15 cellular contexts compared by ENCODE assay signal in genomic region chr5:164345173-164345572, GRCh38.
A peak's percentile ranks its signal among the peaks of the same experiment; 100 is the strongest.
DNase-seq lines count a peak whose midpoint lies in the region; FAIRE-seq and TF ChIP-seq lines count a peak whose summit lies in the region.
"Had no signal": no experiment of that assay in that cellular context is flagged by ENCODE, and none has a peak within 500 bp of the region (broad histone marks: within the 10 kb centered on the region; RNA-seq: fewer than 3 reads in every experiment).

No MANE protein-coding gene starts in this region.

- BruUV-seq in endothelial cell of umbilical vein (replicated peaks; lab: Mats Ljungman, UMichigan) = no TSS peak

- H3K4ac ChIP-seq in mesendoderm (ENCODE audit: low read depth, low read length) = no peak overlapping the region

- H3K4me2 ChIP-seq in endothelial cell of umbilical vein (ENCODE audit: insufficient read depth, low read length) = no peak overlapping the region
- H3K4me2 ChIP-seq in mesendoderm (ENCODE audit: low read length) = no peak overlapping the region
- H3K4me2 ChIP-seq: KMS-11 had no signal

- no peaks in the 10 kb centered on the region for H3K79me2 ChIP-seq in endothelial cell of umbilical vein (ENCODE audit: control insufficient read depth, insufficient read depth, low read length)
- no peaks in the 10 kb centered on the region for H3K79me2 ChIP-seq in mesendoderm (ENCODE audit: control insufficient read depth, insufficient read depth, low read length)

- H3K27me3 ChIP-seq in endothelial cell of umbilical vein (ENCODE audit: control insufficient read depth in 2 of 2, insufficient read depth in 2 of 2, low read length in 2 of 2) (no peaks in the 10 kb centered on the region), mesendoderm (ENCODE audit: insufficient read depth, low read length, poor library complexity) (no peaks in the 10 kb centered on the region), small intestine (ENCODE audit: control insufficient read depth in 2 of 2, insufficient read depth in 2 of 2, low read length in 2 of 2) (no peaks in the 10 kb centered on the region)

- no peak overlapping the region for H4K8ac ChIP-seq in mesendoderm (ENCODE audit: low read depth, low read length)

- H2BK15ac ChIP-seq in mesendoderm (replicated peaks; ENCODE audit: low read depth) = no peak overlapping the region

- DNase-seq in H54 (ENCODE audit: insufficient read length, low spot score) (no peak), NCI-H748 (lab: John Stamatoyannopoulos, UW; ENCODE audit: unreplicated experiment) (peak; percentile 99), endothelial cell of umbilical vein (ENCODE audit: low read depth, low spot score) (peak; percentile 12), mesendoderm (peak; percentile 11), DMS53 treated with DMSO at 0.1 percent for 48 hours (lab: John Stamatoyannopoulos, UW; ENCODE audit: unreplicated experiment) (no peak), small intestine (no peak)
- DNase-seq in stimulated activated CD4-positive, alpha-beta T cell treated with anti-CD3 and anti-CD28 coated beads, Interleukin-4, amount 100 ng/mL, for 4 hours = no peak
- no peak for DNase-seq in stimulated activated naive CD4-positive, alpha-beta T cell treated with Interleukin-2 at 50 U/mL for 16 hours (lab: John Stamatoyannopoulos, UW)
- DNase-seq: activated CD4-positive, alpha-beta memory T cell treated with anti-CD3 and anti-CD28 coated beads for 36 hours; activated naive CD4-positive, alpha-beta T cell treated with anti-CD3 and anti-CD28 coated beads, Interleukin-2, amount 10 ng/mL, durations not matched to agents 7 days and 5 days; CD8-positive, alpha-beta T cell; effector CD4-positive, alpha-beta T cell; H7; NK-92 treated with Interleukin-12 subunit alpha and Interleukin-12 subunit beta, amount 100 ng/mL, for 24 hours had no signal

- H3K79me1 ChIP-seq in mesendoderm (ENCODE audit: low read length) = no peaks in the 10 kb centered on the region

- POLR2A ChIA-PET in endothelial cell of umbilical vein (lab: Charles Lee) = no interaction called here

- no peak overlapping the region for H3K56ac ChIP-seq in mesendoderm (ENCODE audit: low read length)

- CTCF ChIA-PET in endothelial cell of umbilical vein (lab: Charles Lee) = no interaction called here

- dilution Hi-C loops in endothelial cell of umbilical vein (cut with MboI; ENCODE audit: extremely low pct_ligation_motif_present, low sequenced_read_pairs) = no loop called here

- H3K4me3 ChIP-seq in endothelial cell of umbilical vein (replicated peaks in 1 of 3; ENCODE audit: insufficient read depth in 1 of 3, low read depth in 1 of 3, low read length in 3 of 3) (no peak overlapping the region), mesendoderm (ENCODE audit: low read length) (no peak overlapping the region), small intestine (ENCODE audit: low read depth in 1 of 2, low read length in 2 of 2) (no peak overlapping the region)

- H4K5ac ChIP-seq in mesendoderm (ENCODE audit: low read length) = no peak overlapping the region

- no peaks in the 10 kb centered on the region for H3K36me3 ChIP-seq in endothelial cell of umbilical vein (ENCODE audit: control insufficient read depth in 2 of 2, extremely low read depth in 1 of 2, insufficient read depth in 2 of 2, low read length in 2 of 2)
- H3K36me3 ChIP-seq in mesendoderm (ENCODE audit: control insufficient read depth, insufficient read depth, low read length) = no peaks in the 10 kb centered on the region
- H3K36me3 ChIP-seq in small intestine (ENCODE audit: control insufficient read depth in 2 of 2, insufficient read depth in 2 of 2, low read length in 2 of 2) = no peaks in the 10 kb centered on the region

- TF ChIP-seq POLR2A in H54 (IDR thresholded peaks at IDR 0.05; ENCODE audit: low read depth, low read length) (no peak), endothelial cell of umbilical vein (IDR thresholded peaks at IDR 0.05; ENCODE audit: low read depth, low read length) (no peak)

- no peak overlapping the region for H3K9ac ChIP-seq in endothelial cell of umbilical vein (replicated peaks; ENCODE audit: extremely low read depth, insufficient read depth, low read length)
- H3K9ac ChIP-seq in mesendoderm (ENCODE audit: low read length) = no peak overlapping the region
- H3K9ac ChIP-seq: KMS-11 had no signal

- H2BK5ac ChIP-seq in mesendoderm (ENCODE audit: low read length) = no peak overlapping the region

- H3K27ac ChIP-seq in endothelial cell of umbilical vein (ENCODE audit: insufficient read depth, low read depth, low read length) (no peak overlapping the region), mesendoderm (ENCODE audit: low read depth, low read length) (no peak overlapping the region), small intestine (ENCODE audit: low read depth in 1 of 2, low read length in 1 of 2) (no peak overlapping the region)
- H3K27ac ChIP-seq: KMS-11 had no signal

- no CpG with 5 or more reads among the region's 2 CpGs for WGBS in mesendoderm (ENCODE audit: extremely low coverage, insufficient coverage, low lambda C conversion rate)
- 16 to 26% (median 24%) methylated on average over 2 of the region's 2 CpGs for WGBS in small intestine, 3 donors

- H3K9me3 ChIP-seq in endothelial cell of umbilical vein (replicated peaks; ENCODE audit: control insufficient read depth, insufficient read depth, low read length) (no peaks in the 10 kb centered on the region), small intestine (ENCODE audit: control insufficient read depth, low read depth) (no peaks in the 10 kb centered on the region)

- FAIRE-seq in H54 (lab: Jason Lieb, UNC) (peak; percentile 85), endothelial cell of umbilical vein (lab: Jason Lieb, UNC) (no peak), small intestine (lab: Jason Lieb, UNC) (no peak)

- H2AFZ ChIP-seq in endothelial cell of umbilical vein (ENCODE audit: low read depth, low read length) = no peak overlapping the region

- no peak overlapping the region for H2BK120ac ChIP-seq in mesendoderm (ENCODE audit: low read depth, low read length)

- H4K20me1 ChIP-seq in endothelial cell of umbilical vein (replicated peaks; ENCODE audit: control insufficient read depth, extremely low read depth, insufficient read depth, low read length) = no peaks in the 10 kb centered on the region

- TF ChIP-seq CTCF in endothelial cell of umbilical vein (IDR thresholded peaks at IDR 0.05; ENCODE audit: extremely low read depth in 1 of 2, insufficient read depth in 1 of 2, low read depth in 1 of 2, low read length in 2 of 2) = no peak

- intact Hi-C loops in endothelial cell of umbilical vein (cut with micrococcal nuclease) = no loop called here

- H2AK5ac ChIP-seq in mesendoderm (ENCODE audit: low read length) = no peak overlapping the region

- H3K4me1 ChIP-seq in endothelial cell of umbilical vein (ENCODE audit: control insufficient read depth, extremely low read depth, insufficient read depth, low read length) (no peaks in the 10 kb centered on the region), mesendoderm (ENCODE audit: control insufficient read depth, low read depth, low read length) (peaks cover 4% of the 10 kb centered on the region), small intestine (ENCODE audit: control insufficient read depth in 2 of 2, insufficient read depth in 1 of 2, low read depth in 1 of 2, low read length in 1 of 2) (peaks cover 0 to 2% of the 10 kb centered on the region in 2 donors)

- no peaks in the 10 kb centered on the region for H3K9me1 ChIP-seq in endothelial cell of umbilical vein (replicated peaks; ENCODE audit: control insufficient read depth, extremely low read depth, insufficient read depth, low read length)

- H3K18ac ChIP-seq in mesendoderm (ENCODE audit: low read length) = no peak overlapping the region

- no peak overlapping the region for H3K23ac ChIP-seq in mesendoderm (ENCODE audit: low read length)

TF ChIP-seq in endothelial cell of umbilical vein, 7 proteins besides CTCF, POLR2A, EP300 and RAD21:
- no peak for TF ChIP-seq POLR2AphosphoS5 (IDR thresholded peaks at IDR 0.05; ENCODE audit: insufficient read depth, low read depth, low read length)
- no peak for TF ChIP-seq JUN (IDR thresholded peaks at IDR 0.05; ENCODE audit: borderline replicate concordance, insufficient read depth, insufficient read length, low read depth)
- TF ChIP-seq EZH2 (IDR thresholded peaks at IDR 0.05; ENCODE audit: borderline replicate concordance, low read depth, low read length, severe bottlenecking) = no peak
- TF ChIP-seq, protein P1, sequence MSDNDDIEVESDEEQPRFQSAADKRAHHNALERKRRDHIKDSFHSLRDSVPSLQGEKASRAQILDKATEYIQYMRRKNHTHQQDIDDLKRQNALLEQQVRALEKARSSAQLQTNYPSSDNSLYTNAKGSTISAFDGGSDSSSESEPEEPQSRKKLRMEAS (IDR thresholded peaks at IDR 0.05; ENCODE audit: insufficient read depth, insufficient read length) = no peak
- TF ChIP-seq GATA2 (IDR thresholded peaks at IDR 0.05; ENCODE audit: insufficient read depth, insufficient read length, low read depth, low read length) = no peak
- no peak for TF ChIP-seq MYC (IDR thresholded peaks at IDR 0.05; ENCODE audit: low read depth, low read length)
- TF ChIP-seq FOS (IDR thresholded peaks at IDR 0.05; ENCODE audit: borderline replicate concordance, insufficient read depth, low read length) = no peak

Comparison
In these comparisons a context has a peak if more than half of its experiments do, and no peak if none do; other contexts are left out.
1. DNase-seq: peak in NCI-H748 (single experiment), endothelial cell of umbilical vein (single experiment) and mesendoderm (single experiment); none in H54 (single experiment), stimulated activated CD4-positive, alpha-beta T cell treated with anti-CD3 and anti-CD28 coated beads, Interleukin-4, amount 100 ng/mL, for 4 hours (0 of 2), stimulated activated naive CD4-positive, alpha-beta T cell treated with Interleukin-2 at 50 U/mL for 16 hours (single experiment), DMS53 treated with DMSO at 0.1 percent for 48 hours (single experiment) and small intestine (single experiment).